ENCODE assay signal across 8 cellular contexts in genomic region chr2:201257941-201258665, GRCh38. TPM values are rescaled to one million over a fixed set of nuclear protein-coding genes. Genes with fewer than 3 reads are reported as not detected.
DNase-seq lines count a peak whose midpoint lies in the region; ATAC-seq and TF ChIP-seq lines count a peak whose summit lies in the region.

No MANE protein-coding gene starts in this region.

- H3K9me3 Mint-ChIP-seq in progenitor cell of endocrine pancreas (ENCODE audit: low read depth), result no peaks in the 10 kb centered on the region

- H3K27me3 ChIP-seq in SJCRH30 (no peaks in the 10 kb centered on the region), upper lobe of left lung (no peaks in the 10 kb centered on the region)

- H3K4me3 ChIP-seq in SJCRH30 (peak overlapping the region; percentile 68), upper lobe of left lung (peak overlapping the region; percentile 25 to 60 (median 51))

- peak overlapping the region; percentile 84 for H3K27ac ChIP-seq in C4-2B
- peak overlapping the region; percentile 71 for H3K27ac ChIP-seq in SJCRH30
- peak overlapping the region; percentile 92 to 96 (median 93) for H3K27ac ChIP-seq in upper lobe of left lung

- TF ChIP-seq EP300 in upper lobe of left lung (IDR thresholded peaks at IDR 0.05), result peak in 2 of 4 donors; percentile 9 to 68

- no peaks in the 10 kb centered on the region for H3K36me3 ChIP-seq in SJCRH30
- H3K36me3 ChIP-seq in upper lobe of left lung, result no peaks in the 10 kb centered on the region

- H3K4me1 ChIP-seq in SJCRH30, result no peaks in the 10 kb centered on the region
- peaks cover 49 to 59% (median 55%) of the 10 kb centered on the region in 4 donors for H3K4me1 ChIP-seq in upper lobe of left lung

- H3K27me3 Mint-ChIP-seq in progenitor cell of endocrine pancreas, result no peaks in the 10 kb centered on the region

- peak overlapping the region; percentile 72 for H3K4me3 Mint-ChIP-seq in progenitor cell of endocrine pancreas (ENCODE audit: low read depth)

- ATAC-seq in GM19397 (IDR thresholded peaks at IDR 0.05; ENCODE audit: unreplicated experiment) (peak; percentile 58), HG03558 (IDR thresholded peaks at IDR 0.05; ENCODE audit: extremely low read depth, unreplicated experiment) (peak; percentile 30), upper lobe of left lung (ENCODE audit: low FRiP score in 2 of 2) (peak; percentile 87 to 93)

- peak overlapping the region; percentile 90 for H3K27ac Mint-ChIP-seq in progenitor cell of endocrine pancreas

- TF ChIP-seq CTCF in C4-2B (conservative IDR thresholded peaks at IDR 0.05) (0 out of 2 replicates have a peak, but pooled peaks have one; percentile 3), progenitor cell of endocrine pancreas (IDR thresholded peaks at IDR 0.05; ENCODE audit: unreplicated experiment) (no peak), upper lobe of left lung (IDR thresholded peaks at IDR 0.05) (peak in 2 of 6 experiments; percentile 13 to 26)

- peak in 3 of 4 donors; percentile 0 to 55 (median 29) for TF ChIP-seq POLR2A in upper lobe of left lung (IDR thresholded peaks at IDR 0.05)

- H3K9me3 ChIP-seq in SJCRH30 (replicated peaks) (no peaks in the 10 kb centered on the region), upper lobe of left lung (no peaks in the 10 kb centered on the region)

- peaks cover 20% of the 10 kb centered on the region for H3K4me1 Mint-ChIP-seq in progenitor cell of endocrine pancreas (ENCODE audit: low read depth)

- WGBS in upper lobe of left lung, 2 donors, result 0 to 1% methylated on average over 11 of the region's 11 CpGs

- no peaks in the 10 kb centered on the region for H3K36me3 Mint-ChIP-seq in progenitor cell of endocrine pancreas (ENCODE audit: insufficient read depth)

- DNase-seq in SJCRH30, result peak; percentile 41 to 68
- peak; percentile 20 to 89 (median 68) for DNase-seq in activated naive CD4-positive, alpha-beta T cell (lab: John Stamatoyannopoulos, UW)
- peak; percentile 75 for DNase-seq in glomerular endothelial cell (ENCODE audit: extremely low read depth, low read depth, low spot score)
- no peak for DNase-seq in progenitor cell of endocrine pancreas (ENCODE audit: low spot score, unreplicated experiment)
- peak in 1 of 2 donors; percentile 91 for DNase-seq in upper lobe of left lung

RNA-seq across cellular contexts. Expression of gene CASP8, which starts 2.2 kb away (rescaled TPM):
- 11.6 and 14.4 TPM in 2 replicates for total RNA-seq in SJCRH30 (2014; rRNA removed; shearing (Covaris generic))
- total RNA-seq in glomerular endothelial cell, result 11.6 and 16.9 TPM in 2 replicates
- total RNA-seq in progenitor cell of endocrine pancreas, result 2.8 and 5.0 TPM in 2 replicates
- total RNA-seq in upper lobe of left lung, result 10 to 100 TPM; 23.7 to 81.7 (median 40.6) TPM

Comparison
In these comparisons a context has a peak if more than half of its experiments do, and no peak if none do; other contexts are left out.
1. ATAC-seq: peak in every context shown above with its lines; median percentile 90 in upper lobe of left lung; 58 in GM19397; 30 in HG03558.